Comparison of ENCODE assay signal across 26 cellular contexts in genomic region chr10:110931769-110932381, GRCh38. TPM values are rescaled to one million over a fixed set of nuclear protein-coding genes. Genes with fewer than 3 reads are reported as not detected.
DNase-seq lines count a peak whose midpoint lies in the region; ATAC-seq and TF ChIP-seq lines count a peak whose summit lies in the region.
"Had no signal": no experiment of that assay in that cellular context is flagged by ENCODE, and none has a peak within 500 bp of the region (broad histone marks: within the 10 kb centered on the region; RNA-seq: fewer than 3 reads in every experiment).

No MANE protein-coding gene starts in this region.

- no peak overlapping the region for H3K9ac ChIP-seq in PC-3 (ENCODE audit: low read length)
- H3K9ac ChIP-seq: GM23248, parathyroid adenoma had no signal

- H3K27ac Mint-ChIP-seq in CD4-positive, CD25-positive, alpha-beta regulatory T cell = no peak overlapping the region
- H3K27ac Mint-ChIP-seq: activated CD4-positive, alpha-beta T cell treated with anti-CD3 and anti-CD28 coated beads, Interleukin-2, amount 10 ng/mL, durations not matched to agents 7 days and 5 days; activated naive CD4-positive, alpha-beta T cell treated with anti-CD3 and anti-CD28 coated beads, Interleukin-2, amount 50 U/mL, for 24 hours; HFFc6 had no signal

- H3K9me3 Mint-ChIP-seq in CD4-positive, CD25-positive, alpha-beta regulatory T cell = no peaks in the 10 kb centered on the region
- H3K9me3 Mint-ChIP-seq: activated CD4-positive, alpha-beta T cell treated with anti-CD3 and anti-CD28 coated beads, Interleukin-2, amount 10 ng/mL, durations not matched to agents 7 days and 5 days; activated naive CD4-positive, alpha-beta T cell treated with anti-CD3 and anti-CD28 coated beads, Interleukin-2, amount 50 U/mL, for 24 hours; HFFc6; neural crest cell had no signal

- no peaks in the 10 kb centered on the region for H3F3A ChIP-seq in PC-3 (ENCODE audit: low read length, unreplicated experiment)

- CTCF ChIA-PET in PC-3 (lab: Charles Lee) = no interaction called here

- H3K4me3 Mint-ChIP-seq in CD4-positive, CD25-positive, alpha-beta regulatory T cell = no peak overlapping the region
- H3K4me3 Mint-ChIP-seq: activated CD4-positive, alpha-beta T cell treated with anti-CD3 and anti-CD28 coated beads, Interleukin-2, amount 10 ng/mL, durations not matched to agents 7 days and 5 days; activated naive CD4-positive, alpha-beta T cell treated with anti-CD3 and anti-CD28 coated beads, Interleukin-2, amount 50 U/mL, for 24 hours; HFFc6; neural crest cell had no signal

- no peaks in the 10 kb centered on the region for H3K27me3 ChIP-seq in CD4-positive, CD25-positive, alpha-beta regulatory T cell (ENCODE audit: control insufficient read depth, insufficient read depth, low read length)
- H3K27me3 ChIP-seq in PC-3 (ENCODE audit: low read length) (no peaks in the 10 kb centered on the region), heart right ventricle (no peaks in the 10 kb centered on the region), neutrophil (no peaks in the 10 kb centered on the region)
- H3K27me3 ChIP-seq: gastrocnemius medialis, hepatocyte, Peyer's patch, right lobe of liver, tibial nerve had no signal

- H3K4me2 ChIP-seq in PC-3 (ENCODE audit: low read length) = peak overlapping the region; percentile 59; the same call in 1 of the 2 replicates
- H3K4me2 ChIP-seq: hepatocyte had no signal

- no peak for DNase-seq in CD4-positive, CD25-positive, alpha-beta regulatory T cell
- no peak for DNase-seq in PC-3
- DNase-seq in heart right ventricle = no peak
- no peak for DNase-seq in activated CD4-positive, alpha-beta T cell treated with anti-CD3 and anti-CD28 coated beads for 4 hours
- DNase-seq in NOMO-1 treated with dmso at 0.1 percent for 144 hours (lab: John Stamatoyannopoulos, UW; ENCODE audit: unreplicated experiment) = no peak
- DNase-seq: activated CD4-positive, alpha-beta T cell treated with anti-CD3 and anti-CD28 coated beads, Interleukin-2, amount 10 ng/mL, durations not matched to agents 7 days and 5 days; amygdala; gastrocnemius medialis; GM23248; HFFc6; left colon; NCI-H1105 treated with DMSO at 0.1 percent for 48 hours; NCI-H187 treated with DMSO at 0.1 percent for 48 hours; NCI-H524 treated with DMSO at 0.1 percent for 48 hours; Peyer's patch; right lobe of liver; stimulated activated CD4-positive, alpha-beta T cell treated with anti-CD3 and anti-CD28 coated beads, Interleukin-4, amount 100 ng/mL, for 1 hour; T1000 had no signal

- H3K4me1 Mint-ChIP-seq in CD4-positive, CD25-positive, alpha-beta regulatory T cell = peaks cover 17 to 42% (median 34%) of the 10 kb centered on the region in 4 donors
- H3K4me1 Mint-ChIP-seq: neural crest cell had no signal

- H3K9me2 ChIP-seq in PC-3 (replicated peaks; ENCODE audit: low read length) = no peaks in the 10 kb centered on the region

- 27 to 40% methylated on average over 1 of the region's 1 CpG for WGBS in heart right ventricle, 2 donors

- TF ChIP-seq CTCF in PC-3 (conservative IDR thresholded peaks at IDR 0.05; ENCODE audit: low read depth, low read length) = no peak
- TF ChIP-seq CTCF in heart right ventricle (IDR thresholded peaks at IDR 0.05) = no peak
- no peak for TF ChIP-seq CTCF in neutrophil (IDR thresholded peaks at IDR 0.05)

- ATAC-seq in CD4-positive, CD25-positive, alpha-beta regulatory T cell (ENCODE audit: low read depth in 2 of 2) = no peak
- ATAC-seq in PC-3 = no peak
- peak in 5 of 8 donors; percentile 57 to 81 (median 71) for ATAC-seq in heart right ventricle
- no peak for ATAC-seq in HG03469 (IDR thresholded peaks at IDR 0.05; ENCODE audit: unreplicated experiment)
- ATAC-seq: gastrocnemius medialis, K562, left colon, right lobe of liver had no signal

- intact Hi-C loops in PC-3 (cut with micrococcal nuclease) (no loop called here), heart right ventricle (cut with DNase I) (no loop called here)

- peak overlapping the region; percentile 9 for H3K4me3 ChIP-seq in CD4-positive, CD25-positive, alpha-beta regulatory T cell (ENCODE audit: low read depth, low read length)
- H3K4me3 ChIP-seq in PC-3 (ENCODE audit: low read length) (no peak overlapping the region), heart right ventricle (no peak overlapping the region), neutrophil (ENCODE audit: low read depth in 1 of 2, low read length in 1 of 2) (no peak overlapping the region)
- H3K4me3 ChIP-seq: gastrocnemius medialis, GM23248, hepatocyte, K562, Peyer's patch, right lobe of liver, tibial nerve had no signal

- peaks cover 2% of the 10 kb centered on the region for H3K36me3 ChIP-seq in CD4-positive, CD25-positive, alpha-beta regulatory T cell (ENCODE audit: control insufficient read depth, insufficient read depth, low read length)
- H3K36me3 ChIP-seq in PC-3 (ENCODE audit: low read depth, low read length) (no peaks in the 10 kb centered on the region), heart right ventricle (peaks cover 0 to 4% (median 0%) of the 10 kb centered on the region in 9 donors), neutrophil (no peaks in the 10 kb centered on the region)
- H3K36me3 ChIP-seq: gastrocnemius medialis, Peyer's patch, right lobe of liver had no signal

- peaks cover 3% of the 10 kb centered on the region; the same call in 1 of the 2 replicates for H4K20me1 ChIP-seq in PC-3 (ENCODE audit: low read length)

- H3K4me1 ChIP-seq in CD4-positive, CD25-positive, alpha-beta regulatory T cell (ENCODE audit: control insufficient read depth, insufficient read depth, low read length, poor library complexity, severe bottlenecking) = peaks cover 23% of the 10 kb centered on the region
- H3K4me1 ChIP-seq in PC-3 (ENCODE audit: insufficient read depth, low read length) (peaks cover 21% of the 10 kb centered on the region; the same call in 1 of the 2 replicates), heart right ventricle (peaks cover 0 to 52% (median 35%) of the 10 kb centered on the region in 9 donors), neutrophil (ENCODE audit: control insufficient read depth in 1 of 2, insufficient read depth in 1 of 2, low read depth in 1 of 2, low read length in 1 of 2) (peaks cover 4 to 30% of the 10 kb centered on the region in 2 experiments)
- H3K4me1 ChIP-seq: parathyroid adenoma, right lobe of liver had no signal

- H3K9me3 ChIP-seq in CD4-positive, CD25-positive, alpha-beta regulatory T cell (ENCODE audit: control insufficient read depth in 2 of 2, low read length in 2 of 2) = no peaks in the 10 kb centered on the region
- H3K9me3 ChIP-seq in PC-3 (ENCODE audit: low read length) (no peaks in the 10 kb centered on the region), heart right ventricle (no peaks in the 10 kb centered on the region), neutrophil (no peaks in the 10 kb centered on the region)
- H3K9me3 ChIP-seq: gastrocnemius medialis, Peyer's patch, right lobe of liver, tibial nerve had no signal

- POLR2A ChIA-PET in PC-3 (lab: Charles Lee; ENCODE audit: unreplicated experiment) = no interaction called here

- H3K79me2 ChIP-seq in PC-3 (ENCODE audit: low read length) = peaks cover 89% of the 10 kb centered on the region

- H2AFZ ChIP-seq in PC-3 (ENCODE audit: low read length) = no peak overlapping the region
- H2AFZ ChIP-seq: GM23248, hepatocyte, parathyroid adenoma had no signal

- no peak overlapping the region for H3K27ac ChIP-seq in CD4-positive, CD25-positive, alpha-beta regulatory T cell (ENCODE audit: insufficient read depth, low read length, poor library complexity, severe bottlenecking)
- H3K27ac ChIP-seq in PC-3 (ENCODE audit: low read length) = peak overlapping the region; percentile 15; the same call in 1 of the 2 replicates
- H3K27ac ChIP-seq in heart right ventricle = peak overlapping the region in 5 of 10 donors; percentile 1 to 37 (median 19)
- H3K27ac ChIP-seq in neutrophil = peak overlapping the region; percentile 16
- H3K27ac ChIP-seq: gastrocnemius medialis, GM23248, hepatocyte, parathyroid adenoma, Peyer's patch, right lobe of liver, tibial nerve had no signal

- no peaks in the 10 kb centered on the region for H3K36me3 Mint-ChIP-seq in CD4-positive, CD25-positive, alpha-beta regulatory T cell

- H3K27me3 Mint-ChIP-seq in CD4-positive, CD25-positive, alpha-beta regulatory T cell = no peaks in the 10 kb centered on the region
- H3K27me3 Mint-ChIP-seq: activated CD4-positive, alpha-beta T cell treated with anti-CD3 and anti-CD28 coated beads, Interleukin-2, amount 10 ng/mL, durations not matched to agents 7 days and 5 days; activated naive CD4-positive, alpha-beta T cell treated with anti-CD3 and anti-CD28 coated beads, Interleukin-2, amount 50 U/mL, for 24 hours had no signal

- BruUV-seq in PC-3 (replicated peaks; lab: Mats Ljungman, UMichigan) = no TSS peak

RNA-seq across cellular contexts. Expression of gene SHOC2, which starts 12.5 kb away (rescaled TPM):
- total RNA-seq in CD4-positive, CD25-positive, alpha-beta regulatory T cell = 91.3 TPM
- 10 to 100 TPM; 62.1 to 68.0 (median 64.1) TPM for polyA plus RNA-seq in CD4-positive, CD25-positive, alpha-beta regulatory T cell
- total RNA-seq in PC-3 (2014; rRNA removed) = 11.4 and 14.3 TPM in 2 replicates
- total RNA-seq in heart right ventricle = 10 to 100 TPM; 39.3 to 68.2 (median 49.1) TPM
- 10 to 100 TPM; 18.6 to 22.4 TPM for polyA plus RNA-seq in heart right ventricle

RNA-seq across cellular contexts. Expression of gene BBIP1, which starts 12.9 kb away (rescaled TPM):
- 42.3 TPM for total RNA-seq in CD4-positive, CD25-positive, alpha-beta regulatory T cell
- polyA plus RNA-seq in CD4-positive, CD25-positive, alpha-beta regulatory T cell = 10 to 100 TPM; 34.1 to 39.8 (median 36.8) TPM
- total RNA-seq in PC-3 (2014; rRNA removed) (12.0 and 19.6 TPM in 2 replicates), heart right ventricle (10 to 100 TPM; 16.6 to 30.7 (median 23.8) TPM)
- 10 to 100 TPM; 24.0 to 32.0 TPM for polyA plus RNA-seq in heart right ventricle

Comparison
In these comparisons a context has a peak if more than half of its experiments do, and no peak if none do; other contexts are left out.
1. ATAC-seq: peak in heart right ventricle (5 of 8); none in CD4-positive, CD25-positive, alpha-beta regulatory T cell (0 of 2), PC-3 (single experiment) and HG03469 (single experiment).